21 cellular contexts compared by ENCODE assay signal in genomic region chr5:33330992-33331391, GRCh38.
"Had no signal": no experiment of that assay in that cellular context is flagged by ENCODE, and none has a peak within 500 bp of the region (broad histone marks: within the 10 kb centered on the region; RNA-seq: fewer than 3 reads in every experiment).

No MANE protein-coding gene starts in this region.

- H3K27ac ChIP-seq: left lung, lower lobe of right lung, neural progenitor cell, ovary, right lobe of liver, spleen, tibial artery, upper lobe of left lung had no signal

- DNase-seq: erythroblast; foreskin melanocyte; head of caudate nucleus; hippocampal formation; islet precursor cell; left lung; lower lobe of right lung; natural killer cell; nucleus accumbens; ovary; right lobe of liver; spleen; stimulated activated CD4-positive, alpha-beta T cell treated with anti-CD3 and anti-CD28 coated beads, Interleukin-15, amount 100 ng/mL, for 24 hours; stimulated activated CD4-positive, alpha-beta T cell treated with anti-CD3 and anti-CD28 coated beads, Interleukin-1b, Interleukin-23, amount 100 ng/mL, for 48 hours; stimulated activated CD4-positive, alpha-beta T cell treated with anti-CD3 and anti-CD28 coated beads, Interleukin-4, amount 100 ng/mL, for 24 hours; tibial artery; upper lobe of left lung; uterus had no signal

- H3K9me3 ChIP-seq: left lung, lower lobe of right lung, ovary, right lobe of liver, spleen, tibial artery, upper lobe of left lung, uterus had no signal

- H3K4me3 ChIP-seq: left lung, lower lobe of right lung, neural progenitor cell, ovary, right lobe of liver, spleen, tibial artery, upper lobe of left lung, uterus had no signal

- H3K36me3 ChIP-seq: left lung, lower lobe of right lung, neural progenitor cell, ovary, right lobe of liver, spleen, tibial artery, upper lobe of left lung, uterus had no signal

- H3K4me1 ChIP-seq: left lung, right lobe of liver, spleen, tibial artery, uterus had no signal

- ATAC-seq: lower lobe of right lung; natural killer cell; right lobe of liver; stimulated activated memory B cell treated with anti-CD40 and anti-IgM and Interleukin-4, amounts not matched to agents 10 μg/mL and 1 μg/mL and 100 μg/mL, for 72 hours had no signal

- FAIRE-seq: colon had no signal

- H3K27me3 ChIP-seq: left lung, neural progenitor cell, ovary, right lobe of liver, spleen, tibial artery, upper lobe of left lung, uterus had no signal
